Comparison of ENCODE assay signal across 15 cellular contexts in the genomic region with DNA sequence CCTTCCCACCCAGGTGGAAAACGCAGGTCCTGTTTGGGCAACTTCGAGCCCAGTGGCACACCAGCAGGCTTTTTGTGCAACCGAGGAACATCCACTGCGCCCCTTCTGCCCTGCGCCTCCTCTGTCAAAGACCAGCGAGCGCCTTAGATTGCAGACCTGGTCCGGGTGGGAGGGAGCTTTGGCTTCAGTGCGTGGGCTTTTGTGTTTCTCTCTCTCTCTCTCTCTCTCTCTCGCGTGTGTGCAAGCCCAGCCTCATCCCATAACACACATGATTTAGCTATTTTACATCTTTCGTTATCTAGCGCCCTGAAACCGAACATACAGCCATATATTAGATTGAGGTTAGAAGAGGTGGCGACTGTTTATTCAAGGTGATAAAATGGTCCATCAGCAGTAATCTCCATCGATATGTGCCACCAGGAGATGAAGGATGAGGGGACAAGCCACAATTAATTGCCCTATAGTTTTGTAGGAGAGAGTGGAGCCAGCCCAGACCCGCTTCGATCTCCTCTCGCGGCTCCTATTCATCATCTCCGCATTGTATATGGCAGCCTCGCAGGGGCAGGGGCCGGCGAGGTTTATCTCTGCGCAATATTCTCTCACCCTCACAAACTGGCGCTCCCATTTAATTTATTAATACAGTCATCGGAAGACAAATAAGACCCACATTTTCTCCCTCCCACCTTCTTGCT. TPM values are rescaled to one million over a fixed set of nuclear protein-coding genes. Genes with fewer than 3 reads are reported as not detected.
DNase-seq lines count a peak whose midpoint lies in the region; ATAC-seq and TF ChIP-seq lines count a peak whose summit lies in the region.
"Had no signal": no experiment of that assay in that cellular context is flagged by ENCODE, and none has a peak within 500 bp of the region (broad histone marks: within the 10 kb centered on the region; RNA-seq: fewer than 3 reads in every experiment).

No MANE protein-coding gene starts in this region.

- peaks cover 10% of the 10 kb centered on the region; the same call in 2 of the 3 replicates for H3K9me3 Mint-ChIP-seq in GM23338
- H3K9me3 Mint-ChIP-seq: effector memory CD8-positive, alpha-beta T cell; stimulated activated naive CD8-positive, alpha-beta T cell treated with anti-CD3 and anti-CD28 coated beads, Interleukin-15, Interleukin-2, amounts not matched to agents 100 ng/mL and 50 ng/mL, for 24 hours had no signal

- peak; percentile 17 for DNase-seq in GM23338 (ENCODE audit: low spot score)
- no peak for DNase-seq in ascending aorta (ENCODE audit: low spot score in 2 of 2)
- peak; percentile 47 for DNase-seq in left kidney (ENCODE audit: low read depth, low spot score)
- no peak for DNase-seq in sigmoid colon
- no peak for DNase-seq in NCI-H774 (lab: John Stamatoyannopoulos, UW)
- no peak for DNase-seq in Right ventricle myocardium superior
- DNase-seq: BE2C; effector memory CD8-positive, alpha-beta T cell; GM23248; NCI-H1417 treated with DMSO at 0.1 percent for 48 hours; NCI-H345 had no signal

- peak overlapping the region; percentile 87 for H2AFZ ChIP-seq in GM23338
- H2AFZ ChIP-seq: GM23248 had no signal

- peaks cover 18% of the 10 kb centered on the region for H3F3A ChIP-seq in GM23338 (replicated peaks; ENCODE audit: low read depth)

- H3K4me1 ChIP-seq in GM23338 (ENCODE audit: insufficient read depth) (peaks cover 42% of the 10 kb centered on the region), ascending aorta (peaks cover 0 to 2% of the 10 kb centered on the region in 2 donors), sigmoid colon (peaks cover 0 to 39% (median 17%) of the 10 kb centered on the region in 4 donors)
- H3K4me1 ChIP-seq: BE2C had no signal

- peaks cover 96% of the 10 kb centered on the region for H3K27me3 Mint-ChIP-seq in GM23338 (ENCODE audit: insufficient read depth, low read depth, poor library complexity)

- 28 to 29% methylated on average over 27 of the region's 27 CpGs for WGBS in sigmoid colon, 2 donors

- TF ChIP-seq CTCF in GM23338 (conservative IDR thresholded peaks at IDR 0.05; ENCODE audit: low read depth in 2 of 2) (no peak), ascending aorta (IDR thresholded peaks at IDR 0.05) (no peak), sigmoid colon (IDR thresholded peaks at IDR 0.05) (peak in 1 of 4 experiments; percentile 6)

- H3K4me3 Mint-ChIP-seq in GM23338: peak overlapping the region; percentile 75
- H3K4me3 Mint-ChIP-seq: stimulated activated naive CD8-positive, alpha-beta T cell treated with anti-CD3 and anti-CD28 coated beads, Interleukin-15, Interleukin-2, amounts not matched to agents 100 ng/mL and 50 ng/mL, for 24 hours had no signal

- TF ChIP-seq POLR2A in sigmoid colon (IDR thresholded peaks at IDR 0.05): no peak

- no peaks in the 10 kb centered on the region for H3K79me2 ChIP-seq in GM23338 (replicated peaks; ENCODE audit: insufficient read depth)

- H3K27ac ChIP-seq in GM23338 (ENCODE audit: low read depth) (no peak overlapping the region), ascending aorta (peak overlapping the region; percentile 95 to 99), sigmoid colon (peak overlapping the region in 3 of 4 donors; percentile 83 to 88 (median 83))
- H3K27ac ChIP-seq: GM23248 had no signal

- H3K4me2 ChIP-seq in GM23338: peak overlapping the region; percentile 91

- peak; percentile 1 for ATAC-seq in GM23338
- ATAC-seq in GM21390 (IDR thresholded peaks at IDR 0.05; ENCODE audit: unreplicated experiment): no peak
- no peak for ATAC-seq in esophagus mucosa
- no peak for ATAC-seq in Right ventricle myocardium superior (ENCODE audit: poor library complexity)
- ATAC-seq: effector memory CD8-positive, alpha-beta T cell had no signal

- no peak for TF ChIP-seq EP300 in sigmoid colon (IDR thresholded peaks at IDR 0.05)

- H3K27me3 ChIP-seq in GM23338 (ENCODE audit: insufficient read depth) (peaks cover 100% of the 10 kb centered on the region), ascending aorta (no peaks in the 10 kb centered on the region), sigmoid colon (peaks cover 0 to 56% (median 0%) of the 10 kb centered on the region in 3 donors)

- H3K27ac Mint-ChIP-seq in GM23338: no peak overlapping the region
- H3K27ac Mint-ChIP-seq: effector memory CD8-positive, alpha-beta T cell; stimulated activated naive CD8-positive, alpha-beta T cell treated with anti-CD3 and anti-CD28 coated beads, Interleukin-15, Interleukin-2, amounts not matched to agents 100 ng/mL and 50 ng/mL, for 24 hours had no signal

- no peaks in the 10 kb centered on the region for H3K9me2 ChIP-seq in GM23338 (ENCODE audit: insufficient read depth)

- intact Hi-C loops in ascending aorta (cut with DNase I) (loop anchor here (2.0 to 5.0 kb wide), 6 partner anchors 58 to 592 kb away; a partner anchor contains a TSS), sigmoid colon (cut with DNase I) (loop anchor here (2.0 to 5.0 kb wide), 4 partner anchors 63 to 268 kb away; a partner anchor contains a TSS), Right ventricle myocardium superior (cut with DNase I) (no loop called here)

- H3K36me3 ChIP-seq in GM23338 (ENCODE audit: insufficient read depth): no peaks in the 10 kb centered on the region
- peaks cover 5 to 6% of the 10 kb centered on the region in 2 donors for H3K36me3 ChIP-seq in ascending aorta
- H3K36me3 ChIP-seq in sigmoid colon: no peaks in the 10 kb centered on the region
- H3K36me3 ChIP-seq: BE2C had no signal

- H4K20me1 ChIP-seq in GM23338 (replicated peaks; ENCODE audit: insufficient read depth): peaks cover 30% of the 10 kb centered on the region

- peak overlapping the region; percentile 68 for H3K4me3 ChIP-seq in GM23338
- H3K4me3 ChIP-seq in ascending aorta: peak overlapping the region; percentile 71 to 97
- H3K4me3 ChIP-seq in sigmoid colon: peak overlapping the region; percentile 26 to 79 (median 74)
- H3K4me3 ChIP-seq: GM23248 had no signal

- H3K4me1 Mint-ChIP-seq in GM23338: peaks cover 42% of the 10 kb centered on the region

- H3K36me3 Mint-ChIP-seq in GM23338 (ENCODE audit: low read depth): no peaks in the 10 kb centered on the region; the same call in 2 of the 3 replicates

- H3K9me3 ChIP-seq in ascending aorta (no peaks in the 10 kb centered on the region), sigmoid colon (no peaks in the 10 kb centered on the region)
- H3K9me3 ChIP-seq: BE2C had no signal

TF ChIP-seq in GM23338, 12 proteins besides CTCF, POLR2A, EP300 and RAD21 (continues in another document):
- TF ChIP-seq, protein P1, sequence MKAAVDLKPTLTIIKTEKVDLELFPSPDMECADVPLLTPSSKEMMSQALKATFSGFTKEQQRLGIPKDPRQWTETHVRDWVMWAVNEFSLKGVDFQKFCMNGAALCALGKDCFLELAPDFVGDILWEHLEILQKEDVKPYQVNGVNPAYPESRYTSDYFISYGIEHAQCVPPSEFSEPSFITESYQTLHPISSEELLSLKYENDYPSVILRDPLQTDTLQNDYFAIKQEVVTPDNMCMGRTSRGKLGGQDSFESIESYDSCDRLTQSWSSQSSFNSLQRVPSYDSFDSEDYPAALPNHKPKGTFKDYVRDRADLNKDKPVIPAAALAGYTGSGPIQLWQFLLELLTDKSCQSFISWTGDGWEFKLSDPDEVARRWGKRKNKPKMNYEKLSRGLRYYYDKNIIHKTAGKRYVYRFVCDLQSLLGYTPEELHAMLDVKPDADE (IDR thresholded peaks at IDR 0.05): no peak
- TF ChIP-seq CREB1 (CRISPR knock-in tag; IDR thresholded peaks at IDR 0.05; ENCODE audit: low read depth): no peak
- TF ChIP-seq JUNB (IDR thresholded peaks at IDR 0.05; ENCODE audit: unreplicated experiment): no peak
- TF ChIP-seq, protein P2, sequence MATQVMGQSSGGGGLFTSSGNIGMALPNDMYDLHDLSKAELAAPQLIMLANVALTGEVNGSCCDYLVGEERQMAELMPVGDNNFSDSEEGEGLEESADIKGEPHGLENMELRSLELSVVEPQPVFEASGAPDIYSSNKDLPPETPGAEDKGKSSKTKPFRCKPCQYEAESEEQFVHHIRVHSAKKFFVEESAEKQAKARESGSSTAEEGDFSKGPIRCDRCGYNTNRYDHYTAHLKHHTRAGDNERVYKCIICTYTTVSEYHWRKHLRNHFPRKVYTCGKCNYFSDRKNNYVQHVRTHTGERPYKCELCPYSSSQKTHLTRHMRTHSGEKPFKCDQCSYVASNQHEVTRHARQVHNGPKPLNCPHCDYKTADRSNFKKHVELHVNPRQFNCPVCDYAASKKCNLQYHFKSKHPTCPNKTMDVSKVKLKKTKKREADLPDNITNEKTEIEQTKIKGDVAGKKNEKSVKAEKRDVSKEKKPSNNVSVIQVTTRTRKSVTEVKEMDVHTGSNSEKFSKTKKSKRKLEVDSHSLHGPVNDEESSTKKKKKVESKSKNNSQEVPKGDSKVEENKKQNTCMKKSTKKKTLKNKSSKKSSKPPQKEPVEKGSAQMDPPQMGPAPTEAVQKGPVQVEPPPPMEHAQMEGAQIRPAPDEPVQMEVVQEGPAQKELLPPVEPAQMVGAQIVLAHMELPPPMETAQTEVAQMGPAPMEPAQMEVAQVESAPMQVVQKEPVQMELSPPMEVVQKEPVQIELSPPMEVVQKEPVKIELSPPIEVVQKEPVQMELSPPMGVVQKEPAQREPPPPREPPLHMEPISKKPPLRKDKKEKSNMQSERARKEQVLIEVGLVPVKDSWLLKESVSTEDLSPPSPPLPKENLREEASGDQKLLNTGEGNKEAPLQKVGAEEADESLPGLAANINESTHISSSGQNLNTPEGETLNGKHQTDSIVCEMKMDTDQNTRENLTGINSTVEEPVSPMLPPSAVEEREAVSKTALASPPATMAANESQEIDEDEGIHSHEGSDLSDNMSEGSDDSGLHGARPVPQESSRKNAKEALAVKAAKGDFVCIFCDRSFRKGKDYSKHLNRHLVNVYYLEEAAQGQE (IDR thresholded peaks at IDR 0.05; ENCODE audit: unreplicated experiment): no peak
- no peak for TF ChIP-seq STAT1 (IDR thresholded peaks at IDR 0.05; ENCODE audit: unreplicated experiment)
- TF ChIP-seq EZH2phosphoT487 (IDR thresholded peaks at IDR 0.05; ENCODE audit: unreplicated experiment): no peak
- no peak for TF ChIP-seq ZNF114 (CRISPR knock-in tag; IDR thresholded peaks at IDR 0.05)
- no peak for TF ChIP-seq NANOG (IDR thresholded peaks at IDR 0.05; ENCODE audit: borderline replicate concordance)
- no peak for TF ChIP-seq EZH2 (IDR thresholded peaks at IDR 0.05; ENCODE audit: low read depth, unreplicated experiment)
- TF ChIP-seq POLR2AphosphoS5 (IDR thresholded peaks at IDR 0.05; ENCODE audit: low read depth): no peak

RNA-seq across cellular contexts. Expression of a gene that starts 5.3 kb away (rescaled TPM):
- 0.12 and 0.14 TPM in 2 replicates for total RNA-seq in GM23338 (2014; rRNA removed; shearing (Covaris generic))
- polyA plus RNA-seq in GM23338 (2016; fragmentation: Nextera tagmentation; extraction: Ambion mirVana) (0.05 TPM in 2 replicates), sigmoid colon (1 to 10 TPM in 1 of 3 donors, under 1 TPM in 1, not detected in 1; 0.60 to 1.1 TPM)
- total RNA-seq in ascending aorta (8.4 TPM), sigmoid colon (10 to 100 TPM; 11.9 to 22.2 (median 18.7) TPM), esophagus mucosa (0.32 TPM), Right ventricle myocardium superior (0.75 TPM)
- total RNA-seq: SK-MEL-5 had no signal

RNA-seq across cellular contexts. Expression of a gene that starts 57.8 kb away (rescaled TPM):
- total RNA-seq in GM23338 (2014; rRNA removed; shearing (Covaris generic)): 13.9 and 21.3 TPM in 2 replicates
- polyA plus RNA-seq in GM23338 (2016; fragmentation: Nextera tagmentation; extraction: Ambion mirVana) (19.9 and 21.0 TPM in 2 replicates), sigmoid colon (10 to 100 TPM; 21.6 to 42.7 (median 27.0) TPM)
- total RNA-seq in ascending aorta (29.3 TPM), sigmoid colon (10 to 100 TPM; 26.5 to 79.2 (median 58.4) TPM), esophagus mucosa (44.7 TPM), Right ventricle myocardium superior (43.6 TPM)

Comparison
In these comparisons a context has a peak if more than half of its experiments do, and no peak if none do; other contexts are left out.
1. DNase-seq: peak in GM23338 (single experiment) and left kidney (single experiment); none in ascending aorta (0 of 2), sigmoid colon (single experiment), NCI-H774 (single experiment) and Right ventricle myocardium superior (single experiment).
2. Peak in every context shown above with its lines, with median percentiles within 50 percentile points of each other: H3K4me3 ChIP-seq.